Comparison of ENCODE assay signal across 10 cellular contexts in the genomic region with DNA sequence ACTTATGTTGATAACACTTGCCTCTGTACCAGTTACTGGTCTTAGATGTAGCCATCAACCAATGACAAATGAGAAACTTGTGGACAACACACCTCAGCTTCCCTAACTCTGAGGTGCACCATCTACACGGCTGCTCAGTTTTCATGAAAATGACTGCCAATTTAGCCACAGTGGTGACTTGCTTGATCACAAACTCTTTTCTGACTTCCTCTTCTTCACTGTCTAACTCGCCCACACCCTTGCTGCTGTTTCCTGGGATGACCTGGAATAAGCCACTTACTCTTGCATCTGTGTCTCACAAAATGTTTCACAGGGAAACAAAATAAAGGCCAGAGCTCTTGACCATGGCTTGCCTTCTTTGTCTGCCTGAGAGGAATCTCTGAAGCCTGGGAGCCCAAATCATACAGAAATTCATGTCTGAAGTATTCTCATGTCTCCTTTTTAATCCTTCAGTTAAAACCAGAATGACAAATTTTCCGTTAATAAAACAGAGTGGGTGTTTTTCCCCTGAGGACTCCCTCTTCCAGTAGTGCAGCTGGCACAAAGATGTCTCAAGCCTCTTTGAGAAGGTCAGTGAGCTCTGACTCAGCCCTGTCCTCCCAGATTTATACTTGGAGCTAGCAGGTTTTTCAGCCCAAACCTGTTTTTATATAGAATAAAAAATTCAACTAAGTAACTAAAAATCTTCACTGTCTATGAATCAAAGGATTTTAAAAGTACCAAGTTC.
A peak's percentile ranks its signal among the peaks of the same experiment; 100 is the strongest.
DNase-seq lines count a peak whose midpoint lies in the region; ATAC-seq and TF ChIP-seq lines count a peak whose summit lies in the region.
"Had no signal": no experiment of that assay in that cellular context is flagged by ENCODE, and none has a peak within 500 bp of the region (broad histone marks: within the 10 kb centered on the region; RNA-seq: fewer than 3 reads in every experiment).

No MANE protein-coding gene starts in this region.

- H4K20me1 ChIP-seq in GM23248 (ENCODE audit: insufficient read depth) = no peaks in the 10 kb centered on the region

- CTCF ChIA-PET in activated CD4-positive, alpha-beta T cell treated with anti-CD3 and anti-CD28 coated beads, Interleukin-2, amount 10 ng/mL, durations not matched to agents 7 days and 5 days (lab: Charles Lee) = no interaction called here

- H3K27me3 Mint-ChIP-seq in activated CD4-positive, alpha-beta T cell treated with anti-CD3 and anti-CD28 coated beads, Interleukin-2, amount 10 ng/mL, durations not matched to agents 7 days and 5 days = peaks cover 7% of the 10 kb centered on the region

- peaks cover 25% of the 10 kb centered on the region for H3K4me1 ChIP-seq in GM23248 (ENCODE audit: insufficient read depth)
- peaks cover 15% of the 10 kb centered on the region for H3K4me1 ChIP-seq in RWPE2 (ENCODE audit: insufficient read depth, poor library complexity, severe bottlenecking)
- peaks cover 30% of the 10 kb centered on the region for H3K4me1 ChIP-seq in skeletal muscle satellite cell (ENCODE audit: control insufficient read depth, insufficient read depth, low read length)
- H3K4me1 ChIP-seq: stomach had no signal

- H3K79me2 ChIP-seq in GM23248 (ENCODE audit: insufficient read depth) = no peaks in the 10 kb centered on the region

- H3K9me3 Mint-ChIP-seq in activated CD4-positive, alpha-beta T cell treated with anti-CD3 and anti-CD28 coated beads, Interleukin-2, amount 10 ng/mL, durations not matched to agents 7 days and 5 days = peaks cover 4% of the 10 kb centered on the region

- H3K4me1 Mint-ChIP-seq in activated CD4-positive, alpha-beta T cell treated with anti-CD3 and anti-CD28 coated beads, Interleukin-2, amount 10 ng/mL, durations not matched to agents 7 days and 5 days = peaks cover 5% of the 10 kb centered on the region

- H2AFZ ChIP-seq in GM23248 = peak overlapping the region; percentile 15; the same call in 1 of the 2 replicates

- no peaks in the 10 kb centered on the region for H3K36me3 ChIP-seq in GM23248 (ENCODE audit: low read depth)
- no peaks in the 10 kb centered on the region for H3K36me3 ChIP-seq in RWPE2 (ENCODE audit: low read depth)
- H3K36me3 ChIP-seq in skeletal muscle satellite cell (ENCODE audit: insufficient read depth, low read length) = no peaks in the 10 kb centered on the region
- H3K36me3 ChIP-seq: stomach had no signal

- no peak overlapping the region for H3K9ac ChIP-seq in GM23248
- peak overlapping the region; percentile 48 for H3K9ac ChIP-seq in skeletal muscle satellite cell (ENCODE audit: low read depth, low read length)

- H3K27me3 ChIP-seq in GM23248 (replicated peaks; ENCODE audit: insufficient read depth) = no peaks in the 10 kb centered on the region
- H3K27me3 ChIP-seq in RWPE2 (ENCODE audit: insufficient read depth, poor library complexity, severe bottlenecking) = no peaks in the 10 kb centered on the region
- no peaks in the 10 kb centered on the region for H3K27me3 ChIP-seq in skeletal muscle satellite cell (ENCODE audit: control insufficient read depth, insufficient read depth, low read length)
- H3K27me3 ChIP-seq: stomach had no signal

- H3K4me3 ChIP-seq in GM23248 (no peak overlapping the region), RWPE2 (ENCODE audit: severe bottlenecking) (no peak overlapping the region), skeletal muscle satellite cell (ENCODE audit: low read length) (peak overlapping the region; percentile 7)
- H3K4me3 ChIP-seq: stomach had no signal

- H3K27ac ChIP-seq in GM23248 (peak overlapping the region; percentile 69), RWPE2 (ENCODE audit: poor library complexity, severe bottlenecking) (no peak overlapping the region)
- H3K27ac ChIP-seq: stomach had no signal

- 15 to 18% methylated on average over 3 of the region's 3 CpGs for WGBS in GM23248 (ENCODE audit: low coverage in 1 of 2, low lambda C conversion rate in 2 of 2, missing lambda C conversion rate in 2 of 2), 2 experiments

- in situ Hi-C loops in GM23248 (cut with MboI) = no loop called here

- POLR2A ChIA-PET in activated CD4-positive, alpha-beta T cell treated with anti-CD3 and anti-CD28 coated beads, Interleukin-2, amount 10 ng/mL, durations not matched to agents 7 days and 5 days (lab: Charles Lee) = no interaction called here

- H3F3A ChIP-seq in GM23248 (ENCODE audit: insufficient read depth) = peaks cover 19% of the 10 kb centered on the region

- H3K9me3 ChIP-seq in GM23248 (ENCODE audit: low read depth) (no peaks in the 10 kb centered on the region), RWPE2 (ENCODE audit: severe bottlenecking) (no peaks in the 10 kb centered on the region), skeletal muscle satellite cell (replicated peaks; ENCODE audit: low read length) (no peaks in the 10 kb centered on the region)

- H3K9me2 ChIP-seq in GM23248 (ENCODE audit: insufficient read depth) = no peaks in the 10 kb centered on the region

- H3K4me3 Mint-ChIP-seq in activated CD4-positive, alpha-beta T cell treated with anti-CD3 and anti-CD28 coated beads, Interleukin-2, amount 10 ng/mL, durations not matched to agents 7 days and 5 days = no peak overlapping the region
- H3K4me3 Mint-ChIP-seq: activated CD8-positive, alpha-beta T cell treated with anti-CD3 and anti-CD28 coated beads, Interleukin-2, amount 10 ng/mL, durations not matched to agents 7 days and 5 days had no signal

- ATAC-seq in RWPE2 (ENCODE audit: low read depth) (peak; percentile 53; the same call in 2 of the 3 replicates), GM19455 (IDR thresholded peaks at IDR 0.05; ENCODE audit: unreplicated experiment) (no peak), HG02981 (IDR thresholded peaks at IDR 0.05; ENCODE audit: unreplicated experiment) (no peak)
- ATAC-seq: activated CD8-positive, alpha-beta T cell treated with anti-CD3 and anti-CD28 coated beads, Interleukin-2, amount 10 ng/mL, durations not matched to agents 7 days and 5 days had no signal

- peak overlapping the region; percentile 5 for H3K4me2 ChIP-seq in GM23248 (ENCODE audit: unreplicated experiment)
- H3K4me2 ChIP-seq in skeletal muscle satellite cell (ENCODE audit: low read length) = peak overlapping the region; percentile 53

- peak; percentile 88 for DNase-seq in GM23248
- no peak for DNase-seq in RWPE2 (ENCODE audit: low spot score)
- peak; percentile 27 for DNase-seq in fibroblast of peridontal ligament (ENCODE audit: extremely low read depth)
- no peak for DNase-seq in stimulated activated CD4-positive, alpha-beta T cell treated with anti-CD3 and anti-CD28 coated beads, Interleukin-2, amount 100 ng/mL, for 24 hours
- DNase-seq in activated CD4-positive, alpha-beta T cell treated with anti-CD3 and anti-CD28 coated beads, Interleukin-2, amount 10 ng/mL, durations not matched to agents 7 days and 5 days = no peak
- DNase-seq: activated CD8-positive, alpha-beta T cell treated with anti-CD3 and anti-CD28 coated beads, Interleukin-2, amount 10 ng/mL, durations not matched to agents 7 days and 5 days; stomach had no signal

- H3K36me3 Mint-ChIP-seq in activated CD4-positive, alpha-beta T cell treated with anti-CD3 and anti-CD28 coated beads, Interleukin-2, amount 10 ng/mL, durations not matched to agents 7 days and 5 days (ENCODE audit: low read depth) = no peaks in the 10 kb centered on the region

- no peak for TF ChIP-seq CTCF in RWPE2 (IDR thresholded peaks at IDR 0.05; ENCODE audit: poor library complexity, severe bottlenecking)

- H3K27ac Mint-ChIP-seq in activated CD4-positive, alpha-beta T cell treated with anti-CD3 and anti-CD28 coated beads, Interleukin-2, amount 10 ng/mL, durations not matched to agents 7 days and 5 days = no peak overlapping the region
- H3K27ac Mint-ChIP-seq: activated CD8-positive, alpha-beta T cell treated with anti-CD3 and anti-CD28 coated beads, Interleukin-2, amount 10 ng/mL, durations not matched to agents 7 days and 5 days had no signal

Comparison
In these comparisons a context has a peak if more than half of its experiments do, and no peak if none do; other contexts are left out.
1. DNase-seq: peak in GM23248 (single experiment) and fibroblast of peridontal ligament (single experiment); none in RWPE2 (single experiment), stimulated activated CD4-positive, alpha-beta T cell treated with anti-CD3 and anti-CD28 coated beads, Interleukin-2, amount 100 ng/mL, for 24 hours (0 of 2) and activated CD4-positive, alpha-beta T cell treated with anti-CD3 and anti-CD28 coated beads, Interleukin-2, amount 10 ng/mL, durations not matched to agents 7 days and 5 days (single experiment).